In the genomic region with DNA sequence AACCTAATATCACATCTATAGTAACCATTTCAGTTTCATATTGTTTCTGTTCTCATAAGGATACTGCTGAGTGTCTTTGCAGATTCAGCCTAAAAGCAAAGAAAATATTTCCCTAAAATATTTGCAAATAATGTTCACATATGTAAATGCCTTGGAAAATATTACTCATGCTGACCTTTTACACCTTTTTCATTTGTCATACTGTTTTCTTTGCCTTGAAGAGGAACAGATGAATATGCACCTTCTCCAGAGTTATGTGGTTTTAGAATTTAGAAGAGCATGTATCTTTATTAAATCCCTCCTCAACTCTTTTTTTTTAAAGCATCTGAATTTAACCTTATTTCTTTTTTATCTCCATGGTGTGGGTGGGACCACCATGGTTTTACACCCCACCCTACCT, we compare ENCODE assay signal across 1 cellular context.
TF ChIP-seq lines count a peak whose summit lies in the region.

No MANE protein-coding gene starts in this region.

TF ChIP-seq in HepG2, 621 proteins besides CTCF, POLR2A, EP300 and RAD21:
- TF ChIP-seq ZKSCAN8 (CRISPR knock-in tag; IDR thresholded peaks at IDR 0.05; ENCODE audit: borderline replicate concordance) (no peak), SYNCRIP (IDR thresholded peaks at IDR 0.05; ENCODE audit: insufficient read depth, low read depth, low read length) (no peak), SCMH1 (CRISPR knock-in tag; IDR thresholded peaks at IDR 0.05; ENCODE audit: borderline replicate concordance) (no peak), ZNF382 (CRISPR knock-in tag; IDR thresholded peaks at IDR 0.05; ENCODE audit: borderline replicate concordance) (no peak), HNF4A (CRISPR knock-in tag; IDR thresholded peaks at IDR 0.05) (no peak), MEIS2 (CRISPR knock-in tag; IDR thresholded peaks at IDR 0.05) (no peak), ZNF616 (CRISPR knock-in tag; IDR thresholded peaks at IDR 0.05; ENCODE audit: low read depth) (no peak), FOXC1 (CRISPR knock-in tag; IDR thresholded peaks at IDR 0.05; ENCODE audit: borderline replicate concordance) (no peak), ZNF441 (CRISPR knock-in tag; IDR thresholded peaks at IDR 0.05; ENCODE audit: borderline replicate concordance) (no peak), RARG (CRISPR knock-in tag; IDR thresholded peaks at IDR 0.05; ENCODE audit: low read depth) (no peak), MBNL3 (CRISPR knock-in tag; conservative IDR thresholded peaks at IDR 0.05) (no peak)
- TF ChIP-seq, protein P1, sequence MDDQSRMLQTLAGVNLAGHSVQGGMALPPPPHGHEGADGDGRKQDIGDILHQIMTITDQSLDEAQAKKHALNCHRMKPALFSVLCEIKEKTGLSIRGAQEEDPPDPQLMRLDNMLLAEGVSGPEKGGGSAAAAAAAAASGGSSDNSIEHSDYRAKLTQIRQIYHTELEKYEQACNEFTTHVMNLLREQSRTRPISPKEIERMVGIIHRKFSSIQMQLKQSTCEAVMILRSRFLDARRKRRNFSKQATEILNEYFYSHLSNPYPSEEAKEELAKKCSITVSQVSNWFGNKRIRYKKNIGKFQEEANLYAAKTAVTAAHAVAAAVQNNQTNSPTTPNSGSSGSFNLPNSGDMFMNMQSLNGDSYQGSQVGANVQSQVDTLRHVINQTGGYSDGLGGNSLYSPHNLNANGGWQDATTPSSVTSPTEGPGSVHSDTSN (CRISPR knock-in tag; IDR thresholded peaks at IDR 0.05; ENCODE audit: borderline replicate concordance): no peak
- TF ChIP-seq, protein P2, sequence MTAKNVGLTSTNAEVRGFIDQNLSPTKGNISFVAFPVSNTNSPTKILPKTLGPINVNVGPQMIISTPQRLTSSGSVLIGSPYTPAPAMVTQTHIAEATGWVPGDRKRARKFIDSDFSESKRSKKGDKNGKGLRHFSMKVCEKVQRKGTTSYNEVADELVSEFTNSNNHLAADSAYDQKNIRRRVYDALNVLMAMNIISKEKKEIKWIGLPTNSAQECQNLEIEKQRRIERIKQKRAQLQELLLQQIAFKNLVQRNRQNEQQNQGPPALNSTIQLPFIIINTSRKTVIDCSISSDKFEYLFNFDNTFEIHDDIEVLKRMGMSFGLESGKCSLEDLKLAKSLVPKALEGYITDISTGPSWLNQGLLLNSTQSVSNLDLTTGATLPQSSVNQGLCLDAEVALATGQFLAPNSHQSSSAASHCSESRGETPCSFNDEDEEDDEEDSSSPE (CRISPR knock-in tag; IDR thresholded peaks at IDR 0.05): no peak
